29 cellular contexts compared by ENCODE assay signal in genomic region chr7:66664590-66665293, GRCh38. TPM values are rescaled to one million over a fixed set of nuclear protein-coding genes. Genes with fewer than 3 reads are reported as not detected.
A peak's percentile ranks its signal among the peaks of the same experiment; 100 is the strongest.
DNase-seq lines count a peak whose midpoint lies in the region; ATAC-seq, FAIRE-seq and TF ChIP-seq lines count a peak whose summit lies in the region.
"Had no signal": no experiment of that assay in that cellular context is flagged by ENCODE, and none has a peak within 500 bp of the region (broad histone marks: within the 10 kb centered on the region; RNA-seq: fewer than 3 reads in every experiment).

No MANE protein-coding gene starts in this region.

- no peak overlapping the region for H3K9ac ChIP-seq in HepG2 (ENCODE audit: insufficient read depth, low read depth, low read length)

- DNase-seq in left cardiac atrium (peak; percentile 37), right atrium auricular region (ENCODE audit: low spot score) (no peak), T-helper 17 cell (no peak), HepG2 (ENCODE audit: low spot score) (no peak), upper lobe of right lung (no peak), amniotic stem cell (lab: John Stamatoyannopoulos, UW) (no peak)
- no peak for DNase-seq in activated T-helper 2 cell treated with anti-CD3 and anti-CD28 coated beads, Interferon-gamma antibody, Interleukin-2, Interleukin-4, amounts not matched to agents 10 μg/mL and 5 μg/mL and 100 μg/mL, durations not matched to agents 14 hours and 24 hours and 36 hours (ENCODE audit: low spot score)
- DNase-seq: activated CD4-positive, alpha-beta T cell treated with anti-CD3 and anti-CD28 coated beads, Interleukin-2, amount 50 U/mL, for 1 hour; body of pancreas; COR-L47; EL; kidney glomerular epithelial cell; MG63; NCI-H1436 treated with DMSO at 0.1 percent for 48 hours; psoas muscle; stimulated activated CD4-positive, alpha-beta T cell treated with anti-CD3 and anti-CD28 coated beads, Interleukin-2, amount 100 ng/mL, for 24 hours; T-helper 2 cell had no signal

- no peaks in the 10 kb centered on the region for H3K9me3 ChIP-seq in right atrium auricular region
- no peaks in the 10 kb centered on the region for H3K9me3 ChIP-seq in T-helper 17 cell (ENCODE audit: control insufficient read depth, low read length, poor library complexity, severe bottlenecking)
- H3K9me3 ChIP-seq in HepG2 (ENCODE audit: low read length), result no peaks in the 10 kb centered on the region
- no peaks in the 10 kb centered on the region for H3K9me3 ChIP-seq in upper lobe of right lung
- H3K9me3 ChIP-seq: A549, body of pancreas, gastroesophageal sphincter, MG63, psoas muscle, SJSA1, suprapubic skin had no signal

- TF ChIP-seq POLR2A in HepG2 (IDR thresholded peaks at IDR 0.05; ENCODE audit: insufficient read depth in 1 of 2, low read depth in 2 of 2, low read length in 2 of 2), result no peak

- H3K36me3 ChIP-seq in right atrium auricular region (no peaks in the 10 kb centered on the region), HepG2 (replicated peaks in 1 of 2; ENCODE audit: control insufficient read depth in 1 of 2, insufficient read depth in 2 of 2, low read length in 2 of 2) (0 out of 5 replicates have a peak, but pooled peaks cover 0 to 1% of the 10 kb centered on the region in 2 experiments), upper lobe of right lung (no peaks in the 10 kb centered on the region)
- H3K36me3 ChIP-seq: MG63, suprapubic skin had no signal

- peaks cover 4% of the 10 kb centered on the region for H4K20me1 ChIP-seq in HepG2 (ENCODE audit: insufficient read depth, low read length)

- no peaks in the 10 kb centered on the region for H3K27me3 Mint-ChIP-seq in T-helper 17 cell
- H3K27me3 Mint-ChIP-seq in activated T-helper 2 cell treated with anti-CD3 and anti-CD28 coated beads, Interferon-gamma antibody, Interleukin-2, Interleukin-4, amounts not matched to agents 10 μg/mL and 5 μg/mL and 100 μg/mL, durations not matched to agents 14 hours and 24 hours and 36 hours (ENCODE audit: low read depth), result no peaks in the 10 kb centered on the region
- H3K27me3 Mint-ChIP-seq: activated naive CD8-positive, alpha-beta T cell; activated T-helper 17 cell treated with anti-CD3 and anti-CD28 coated beads, Interleukin-2, amount 50 U/mL, for 72 hours had no signal

- H3K27me3 ChIP-seq in right atrium auricular region, result no peaks in the 10 kb centered on the region
- H3K27me3 ChIP-seq in HepG2 (ENCODE audit: control insufficient read depth in 1 of 2, insufficient read depth in 2 of 2, low read length in 2 of 2), result no peaks in the 10 kb centered on the region
- no peaks in the 10 kb centered on the region for H3K27me3 ChIP-seq in upper lobe of right lung
- H3K27me3 ChIP-seq: body of pancreas, gastroesophageal sphincter, MG63, SJSA1, suprapubic skin had no signal

- TF ChIP-seq CTCF in right atrium auricular region (IDR thresholded peaks at IDR 0.05), result no peak
- no peak for TF ChIP-seq CTCF in HepG2 (CRISPR knock-in tag; IDR thresholded peaks at IDR 0.05)
- TF ChIP-seq CTCF in upper lobe of right lung (IDR thresholded peaks at IDR 0.05), result no peak

- H3K36me3 Mint-ChIP-seq in T-helper 17 cell (ENCODE audit: low read depth), result no peaks in the 10 kb centered on the region
- H3K36me3 Mint-ChIP-seq in activated T-helper 2 cell treated with anti-CD3 and anti-CD28 coated beads, Interferon-gamma antibody, Interleukin-2, Interleukin-4, amounts not matched to agents 10 μg/mL and 5 μg/mL and 100 μg/mL, durations not matched to agents 14 hours and 24 hours and 36 hours (ENCODE audit: low read depth), result peaks cover 12% of the 10 kb centered on the region
- H3K36me3 Mint-ChIP-seq: activated naive CD8-positive, alpha-beta T cell had no signal

- H3K79me2 ChIP-seq in HepG2 (ENCODE audit: insufficient read depth, low read length), result peaks cover 26% of the 10 kb centered on the region

- peaks cover 5% of the 10 kb centered on the region for H3K9me3 Mint-ChIP-seq in activated T-helper 2 cell treated with anti-CD3 and anti-CD28 coated beads, Interferon-gamma antibody, Interleukin-2, Interleukin-4, amounts not matched to agents 10 μg/mL and 5 μg/mL and 100 μg/mL, durations not matched to agents 14 hours and 24 hours and 36 hours
- H3K9me3 Mint-ChIP-seq: activated T-helper 17 cell treated with anti-CD3 and anti-CD28 coated beads, Interleukin-2, amount 50 U/mL, for 72 hours; nephron; stimulated activated effector memory CD8-positive, alpha-beta T cell treated with anti-CD3 and anti-CD28 coated beads, Interleukin-12 subunit alpha, Interleukin-12 subunit beta, amount 100 ng/mL, for 72 hours had no signal

- no TSS peak for BruUV-seq in HepG2 (replicated peaks; lab: Mats Ljungman, UMichigan)

- in situ Hi-C loops in HepG2 (cut with HindIII; ENCODE audit: extremely low pct_ligation_motif_present, low pct_unique_long_range_greater_than_20kb), result no loop called here

- H3K4me3 ChIP-seq in right atrium auricular region (no peak overlapping the region), HepG2 (replicated peaks in 1 of 3; ENCODE audit: insufficient read depth in 1 of 3, low read depth in 2 of 3, low read length in 3 of 3) (no peak overlapping the region), upper lobe of right lung (no peak overlapping the region)
- H3K4me3 ChIP-seq: A549, body of pancreas, gastroesophageal sphincter, MG63, psoas muscle, SJSA1, suprapubic skin had no signal

- no peak for TF ChIP-seq RAD21 in HepG2 (CRISPR knock-in tag; IDR thresholded peaks at IDR 0.05)

- H2AFZ ChIP-seq in HepG2 (ENCODE audit: low read length), result no peak overlapping the region

- POLR2A ChIA-PET in HepG2 (lab: Yijun Ruan, JAX), result interaction anchor here (2.3 kb wide), 1 partner anchor 10 kb away, joined by 6 read pairs; no protein-coding TSS in a partner anchor

- ATAC-seq in left cardiac atrium (peak; percentile 18 to 56), T-helper 17 cell (no peak), HepG2 (no peak), upper lobe of right lung (peak; percentile 31), HG03025 (IDR thresholded peaks at IDR 0.05; ENCODE audit: low FRiP score, unreplicated experiment) (no peak)
- ATAC-seq: activated T-helper 17 cell treated with anti-CD3 and anti-CD28 coated beads, Interleukin-2, amount 50 U/mL, for 72 hours; body of pancreas; gastroesophageal sphincter; psoas muscle; stimulated activated effector memory CD8-positive, alpha-beta T cell treated with anti-CD3 and anti-CD28 coated beads, Interleukin-12 subunit alpha, Interleukin-12 subunit beta, amount 100 ng/mL, for 72 hours had no signal

- no peak for FAIRE-seq in HepG2 (lab: Jason Lieb, UNC)
- FAIRE-seq: A549, H1, urothelium cell line had no signal

- H3K4me1 ChIP-seq in right atrium auricular region (no peaks in the 10 kb centered on the region), HepG2 (ENCODE audit: insufficient read depth, low read length) (peaks cover 29% of the 10 kb centered on the region), upper lobe of right lung (no peaks in the 10 kb centered on the region)
- H3K4me1 ChIP-seq: A549, psoas muscle, SJSA1 had no signal

- CTCF ChIA-PET in HepG2 (lab: Yijun Ruan, JAX; ENCODE audit: low intra/inter-chr PET ratio, low total read pairs), result no interaction called here

- H3K4me1 Mint-ChIP-seq in T-helper 17 cell, result peaks cover 11% of the 10 kb centered on the region
- H3K4me1 Mint-ChIP-seq in activated T-helper 2 cell treated with anti-CD3 and anti-CD28 coated beads, Interferon-gamma antibody, Interleukin-2, Interleukin-4, amounts not matched to agents 10 μg/mL and 5 μg/mL and 100 μg/mL, durations not matched to agents 14 hours and 24 hours and 36 hours (ENCODE audit: low read depth), result no peaks in the 10 kb centered on the region
- H3K4me1 Mint-ChIP-seq: activated T-helper 17 cell treated with anti-CD3 and anti-CD28 coated beads, Interleukin-2, amount 50 U/mL, for 72 hours; mesothelial cell of epicardium; nephron had no signal

- WGBS in HepG2 (ENCODE audit: low lambda C conversion rate), result 96% methylated on average over 5 of the region's 24 CpGs

- H3K27ac ChIP-seq in right atrium auricular region (no peak overlapping the region), HepG2 (ENCODE audit: extremely low read length, insufficient read depth, low read length) (no peak overlapping the region), upper lobe of right lung (no peak overlapping the region)
- H3K27ac ChIP-seq: A549, body of pancreas, gastroesophageal sphincter, psoas muscle, SJSA1, suprapubic skin had no signal

- TF ChIP-seq EP300 in HepG2 (IDR thresholded peaks at IDR 0.05; ENCODE audit: low read depth in 2 of 2, low read length in 2 of 2) (no peak), HepG2 (CRISPR knock-in tag; IDR thresholded peaks at IDR 0.05; ENCODE audit: borderline replicate concordance) (no peak)

- H3K4me3 Mint-ChIP-seq in T-helper 17 cell, result no peak overlapping the region
- no peak overlapping the region for H3K4me3 Mint-ChIP-seq in activated T-helper 2 cell treated with anti-CD3 and anti-CD28 coated beads, Interferon-gamma antibody, Interleukin-2, Interleukin-4, amounts not matched to agents 10 μg/mL and 5 μg/mL and 100 μg/mL, durations not matched to agents 14 hours and 24 hours and 36 hours (ENCODE audit: low read depth)
- H3K4me3 Mint-ChIP-seq: activated naive CD8-positive, alpha-beta T cell; activated T-helper 17 cell treated with anti-CD3 and anti-CD28 coated beads, Interleukin-2, amount 50 U/mL, for 72 hours; mesothelial cell of epicardium; nephron; stimulated activated effector memory CD8-positive, alpha-beta T cell treated with anti-CD3 and anti-CD28 coated beads, Interleukin-12 subunit alpha, Interleukin-12 subunit beta, amount 100 ng/mL, for 72 hours had no signal

- intact Hi-C loops in left cardiac atrium (cut with DNase I) (no loop called here), HepG2 (cut with micrococcal nuclease; ENCODE audit: unreplicated experiment) (no loop called here), upper lobe of right lung (cut with DNase I) (no loop called here)
- intact Hi-C loops in activated T-helper 2 cell treated with anti-CD3 and anti-CD28 coated beads, Interferon-gamma antibody, Interleukin-2, Interleukin-4, amounts not matched to agents 10 μg/mL and 5 μg/mL and 100 μg/mL, durations not matched to agents 14 hours and 24 hours and 36 hours (cut with micrococcal nuclease), result no loop called here

- peak overlapping the region; percentile 45 for H3K27ac Mint-ChIP-seq in T-helper 17 cell
- H3K27ac Mint-ChIP-seq in activated T-helper 2 cell treated with anti-CD3 and anti-CD28 coated beads, Interferon-gamma antibody, Interleukin-2, Interleukin-4, amounts not matched to agents 10 μg/mL and 5 μg/mL and 100 μg/mL, durations not matched to agents 14 hours and 24 hours and 36 hours, result no peak overlapping the region
- H3K27ac Mint-ChIP-seq: activated naive CD8-positive, alpha-beta T cell; mesothelial cell of epicardium; nephron; stimulated activated effector memory CD8-positive, alpha-beta T cell treated with anti-CD3 and anti-CD28 coated beads, Interleukin-12 subunit alpha, Interleukin-12 subunit beta, amount 100 ng/mL, for 72 hours had no signal

- H3K4me2 ChIP-seq in HepG2 (ENCODE audit: low read depth, low read length), result no peak overlapping the region
- H3K4me2 ChIP-seq: A549 had no signal

RNA-seq across cellular contexts. Expression of gene KCTD7, which starts 36.1 kb away (rescaled TPM):
- 10 to 100 TPM in 1 of 2 donors, 1 to 10 TPM in 1; 9.2 to 11.3 TPM for total RNA-seq in left cardiac atrium
- total RNA-seq in right atrium auricular region, result 1 to 10 TPM; 8.6 to 10.0 TPM
- total RNA-seq in T-helper 17 cell, result 10 to 100 TPM; 27.0 to 32.2 TPM
- 7.3 and 7.7 TPM in 2 replicates for total RNA-seq in HepG2 (2016; rRNA removed; fragmentation: Illumina TruSeq; extraction: Trizol)
- total RNA-seq in HepG2 (2016; cell fraction: cytosol; rRNA removed; fragmentation: Illumina TruSeq; extraction: Trizol; ENCODE audit: low read depth), result 2.4 and 3.2 TPM in 2 replicates
- 7.3 and 7.8 TPM in 2 replicates for total RNA-seq in HepG2 (2016; cell fraction: insoluble cytoplasmic fraction; rRNA removed; fragmentation: Illumina TruSeq; extraction: Trizol)
- total RNA-seq in HepG2 (2016; cell fraction: membrane; rRNA removed; fragmentation: Illumina TruSeq; extraction: Trizol), result 6.7 and 7.6 TPM in 2 replicates
- 6.7 and 8.8 TPM in 2 replicates for total RNA-seq in HepG2 (2016; cell fraction: nucleus; rRNA removed; fragmentation: Illumina TruSeq; extraction: Trizol)
- polyA plus RNA-seq in HepG2 (2011; rRNA removed), result 13.5 and 17.3 TPM in 2 replicates
- 10.1 and 11.5 TPM in 2 replicates for polyA plus RNA-seq in HepG2 (2011; cell fraction: cytosol; rRNA removed)
- polyA plus RNA-seq in HepG2 (2011; cell fraction: nucleus; rRNA removed), result 42.5 and 49.3 TPM in 2 replicates
- 7.8 and 8.2 TPM in 2 replicates for polyA plus RNA-seq in HepG2 (2012)
- polyA plus RNA-seq in HepG2 (2016; cell fraction: cytosol; fragmentation: Illumina TruSeq; extraction: Trizol; ENCODE audit: low read depth), result 3.2 and 3.4 TPM in 2 replicates
- polyA plus RNA-seq in HepG2 (2016; cell fraction: insoluble cytoplasmic fraction; fragmentation: Illumina TruSeq; extraction: Trizol; ENCODE audit: low read depth), result 7.2 and 8.3 TPM in 2 replicates
- 5.2 and 5.4 TPM in 2 replicates for polyA plus RNA-seq in HepG2 (2016; cell fraction: membrane; fragmentation: Illumina TruSeq; extraction: Trizol; ENCODE audit: low read depth)
- 13.1 and 16.6 TPM in 2 replicates for polyA plus RNA-seq in HepG2 (2016; cell fraction: nucleus; fragmentation: Illumina TruSeq; extraction: Trizol; ENCODE audit: insufficient read depth, low read depth)
- 18.1 and 37.2 TPM in 2 replicates for polyA minus RNA-seq in HepG2 (2011; rRNA and poly(A)+ RNA removed; ENCODE audit: low replicate concordance)
- 6.1 and 7.2 TPM in 2 replicates for polyA minus RNA-seq in HepG2 (2011; cell fraction: cytosol; rRNA and poly(A)+ RNA removed)
- polyA minus RNA-seq in HepG2 (2011; cell fraction: nucleus; rRNA and poly(A)+ RNA removed), result 15.7 and 20.1 TPM in 2 replicates
- total RNA-seq in upper lobe of right lung, result 12.5 TPM
- 10.3 and 12.0 TPM in 2 replicates for total RNA-seq in activated T-helper 2 cell treated with anti-CD3 and anti-CD28 coated beads, Interferon-gamma antibody, Interleukin-2, Interleukin-4, amounts not matched to agents 10 μg/mL and 5 μg/mL and 100 μg/mL, durations not matched to agents 14 hours and 24 hours and 36 hours

Comparison
In these comparisons a context has a peak if more than half of its experiments do, and no peak if none do; other contexts are left out.
1. ATAC-seq: peak in left cardiac atrium (2 of 2) and upper lobe of right lung (single experiment); none in T-helper 17 cell (single experiment), HepG2 (single experiment) and HG03025 (single experiment).